ENCODE assay signal across 1 cellular context in the genomic region with DNA sequence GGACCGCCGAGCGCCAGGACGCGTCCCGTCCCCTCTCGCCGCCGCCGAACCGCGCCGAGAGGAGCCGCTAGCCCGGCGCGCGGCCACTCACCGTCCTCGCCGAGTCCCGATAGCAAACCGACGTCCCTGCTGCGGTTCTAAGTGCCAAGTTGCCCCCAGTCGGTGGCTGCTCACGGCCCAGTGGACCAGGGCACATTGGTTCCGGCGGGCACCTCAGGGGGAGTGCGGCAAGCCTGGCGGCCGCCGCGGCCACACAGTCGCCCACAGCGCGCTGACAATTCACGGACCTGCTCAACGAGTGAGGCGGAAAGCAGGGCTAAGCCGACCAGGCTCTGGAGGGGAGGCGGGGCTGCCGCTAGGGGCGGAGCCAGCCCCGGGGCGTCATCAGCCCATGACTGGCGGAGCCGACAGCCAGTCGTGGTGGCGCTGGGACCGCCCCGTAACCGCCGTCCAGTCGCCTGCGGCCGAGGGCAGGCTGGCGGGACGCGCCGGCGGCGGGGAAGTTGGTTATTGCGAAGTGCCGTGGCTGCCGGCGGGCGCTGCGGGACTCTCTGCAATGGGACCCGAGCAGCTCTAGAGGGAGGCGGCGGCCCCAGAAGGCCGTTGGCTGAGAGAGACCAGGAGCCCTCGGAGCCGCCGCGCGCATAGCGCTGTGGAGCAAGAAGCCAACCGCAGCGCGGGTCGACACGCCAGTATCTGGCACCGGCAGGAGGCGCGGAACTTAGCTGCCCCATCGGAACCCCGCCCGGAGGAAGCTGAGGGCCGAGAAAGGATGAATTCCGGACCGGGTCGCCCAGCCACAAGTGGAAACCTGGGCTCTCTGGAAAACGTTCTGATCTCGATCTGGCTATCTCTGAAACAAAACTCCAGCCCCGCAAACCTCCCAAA.
TF ChIP-seq lines count a peak whose summit lies in the region.

Gene MARCHF3, minus strand, starts transcription at position 300 of the 888 bp plus-strand sequence. CDS start 112,387 bp downstream, outside the sequence.

TF ChIP-seq in GM12878, 131 proteins besides CTCF, POLR2A, EP300 and RAD21 (continued from another document):
- TF ChIP-seq, protein P1, sequence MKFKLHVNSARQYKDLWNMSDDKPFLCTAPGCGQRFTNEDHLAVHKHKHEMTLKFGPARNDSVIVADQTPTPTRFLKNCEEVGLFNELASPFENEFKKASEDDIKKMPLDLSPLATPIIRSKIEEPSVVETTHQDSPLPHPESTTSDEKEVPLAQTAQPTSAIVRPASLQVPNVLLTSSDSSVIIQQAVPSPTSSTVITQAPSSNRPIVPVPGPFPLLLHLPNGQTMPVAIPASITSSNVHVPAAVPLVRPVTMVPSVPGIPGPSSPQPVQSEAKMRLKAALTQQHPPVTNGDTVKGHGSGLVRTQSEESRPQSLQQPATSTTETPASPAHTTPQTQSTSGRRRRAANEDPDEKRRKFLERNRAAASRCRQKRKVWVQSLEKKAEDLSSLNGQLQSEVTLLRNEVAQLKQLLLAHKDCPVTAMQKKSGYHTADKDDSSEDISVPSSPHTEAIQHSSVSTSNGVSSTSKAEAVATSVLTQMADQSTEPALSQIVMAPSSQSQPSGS (IDR thresholded peaks at IDR 0.05; ENCODE audit: low read length) = no peak
- TF ChIP-seq HDAC6 (IDR thresholded peaks at IDR 0.05; ENCODE audit: unreplicated experiment) (no peak), SMC3 (IDR thresholded peaks at IDR 0.05; ENCODE audit: borderline replicate concordance, low read length) (peak; percentile 2; the same call in 1 of the 2 replicates), DPF2 (IDR thresholded peaks at IDR 0.05) (peak; percentile 98), JUND (IDR thresholded peaks at IDR 0.05; ENCODE audit: low read depth, low read length) (no peak), MEF2A (IDR thresholded peaks at IDR 0.05; ENCODE audit: insufficient read depth, low read depth, low read length) (no peak), GATAD2B (conservative IDR thresholded peaks at IDR 0.05; ENCODE audit: low read depth) (peak; percentile 74), TAF1 (IDR thresholded peaks at IDR 0.05; ENCODE audit: borderline replicate concordance, low read depth, low read length) (peak; percentile 81; the same call in 1 of the 2 replicates)
- TF ChIP-seq, protein P2, sequence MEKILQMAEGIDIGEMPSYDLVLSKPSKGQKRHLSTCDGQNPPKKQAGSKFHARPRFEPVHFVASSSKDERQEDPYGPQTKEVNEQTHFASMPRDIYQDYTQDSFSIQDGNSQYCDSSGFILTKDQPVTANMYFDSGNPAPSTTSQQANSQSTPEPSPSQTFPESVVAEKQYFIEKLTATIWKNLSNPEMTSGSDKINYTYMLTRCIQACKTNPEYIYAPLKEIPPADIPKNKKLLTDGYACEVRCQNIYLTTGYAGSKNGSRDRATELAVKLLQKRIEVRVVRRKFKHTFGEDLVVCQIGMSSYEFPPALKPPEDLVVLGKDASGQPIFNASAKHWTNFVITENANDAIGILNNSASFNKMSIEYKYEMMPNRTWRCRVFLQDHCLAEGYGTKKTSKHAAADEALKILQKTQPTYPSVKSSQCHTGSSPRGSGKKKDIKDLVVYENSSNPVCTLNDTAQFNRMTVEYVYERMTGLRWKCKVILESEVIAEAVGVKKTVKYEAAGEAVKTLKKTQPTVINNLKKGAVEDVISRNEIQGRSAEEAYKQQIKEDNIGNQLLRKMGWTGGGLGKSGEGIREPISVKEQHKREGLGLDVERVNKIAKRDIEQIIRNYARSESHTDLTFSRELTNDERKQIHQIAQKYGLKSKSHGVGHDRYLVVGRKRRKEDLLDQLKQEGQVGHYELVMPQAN (conservative IDR thresholded peaks at IDR 0.05) = peak; percentile 67
- TF ChIP-seq, protein P3, sequence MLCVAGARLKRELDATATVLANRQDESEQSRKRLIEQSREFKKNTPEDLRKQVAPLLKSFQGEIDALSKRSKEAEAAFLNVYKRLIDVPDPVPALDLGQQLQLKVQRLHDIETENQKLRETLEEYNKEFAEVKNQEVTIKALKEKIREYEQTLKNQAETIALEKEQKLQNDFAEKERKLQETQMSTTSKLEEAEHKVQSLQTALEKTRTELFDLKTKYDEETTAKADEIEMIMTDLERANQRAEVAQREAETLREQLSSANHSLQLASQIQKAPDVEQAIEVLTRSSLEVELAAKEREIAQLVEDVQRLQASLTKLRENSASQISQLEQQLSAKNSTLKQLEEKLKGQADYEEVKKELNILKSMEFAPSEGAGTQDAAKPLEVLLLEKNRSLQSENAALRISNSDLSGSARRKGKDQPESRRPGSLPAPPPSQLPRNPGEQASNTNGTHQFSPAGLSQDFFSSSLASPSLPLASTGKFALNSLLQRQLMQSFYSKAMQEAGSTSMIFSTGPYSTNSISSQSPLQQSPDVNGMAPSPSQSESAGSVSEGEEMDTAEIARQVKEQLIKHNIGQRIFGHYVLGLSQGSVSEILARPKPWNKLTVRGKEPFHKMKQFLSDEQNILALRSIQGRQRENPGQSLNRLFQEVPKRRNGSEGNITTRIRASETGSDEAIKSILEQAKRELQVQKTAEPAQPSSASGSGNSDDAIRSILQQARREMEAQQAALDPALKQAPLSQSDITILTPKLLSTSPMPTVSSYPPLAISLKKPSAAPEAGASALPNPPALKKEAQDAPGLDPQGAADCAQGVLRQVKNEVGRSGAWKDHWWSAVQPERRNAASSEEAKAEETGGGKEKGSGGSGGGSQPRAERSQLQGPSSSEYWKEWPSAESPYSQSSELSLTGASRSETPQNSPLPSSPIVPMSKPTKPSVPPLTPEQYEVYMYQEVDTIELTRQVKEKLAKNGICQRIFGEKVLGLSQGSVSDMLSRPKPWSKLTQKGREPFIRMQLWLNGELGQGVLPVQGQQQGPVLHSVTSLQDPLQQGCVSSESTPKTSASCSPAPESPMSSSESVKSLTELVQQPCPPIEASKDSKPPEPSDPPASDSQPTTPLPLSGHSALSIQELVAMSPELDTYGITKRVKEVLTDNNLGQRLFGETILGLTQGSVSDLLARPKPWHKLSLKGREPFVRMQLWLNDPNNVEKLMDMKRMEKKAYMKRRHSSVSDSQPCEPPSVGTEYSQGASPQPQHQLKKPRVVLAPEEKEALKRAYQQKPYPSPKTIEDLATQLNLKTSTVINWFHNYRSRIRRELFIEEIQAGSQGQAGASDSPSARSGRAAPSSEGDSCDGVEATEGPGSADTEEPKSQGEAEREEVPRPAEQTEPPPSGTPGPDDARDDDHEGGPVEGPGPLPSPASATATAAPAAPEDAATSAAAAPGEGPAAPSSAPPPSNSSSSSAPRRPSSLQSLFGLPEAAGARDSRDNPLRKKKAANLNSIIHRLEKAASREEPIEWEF (IDR thresholded peaks at IDR 0.05; ENCODE audit: insufficient replicate concordance, low read depth, low read length) = no peak
